1 cellular context compared by ENCODE assay signal in genomic region chr2:177393824-177394614, GRCh38.
TF ChIP-seq lines count a peak whose summit lies in the region.

No MANE protein-coding gene starts in this region.

TF ChIP-seq in SK-N-SH treated with all-trans-retinoic acid at 6 μM for 48 hours, 23 proteins besides CTCF, POLR2A, EP300 and RAD21:
- TF ChIP-seq TSHZ2 (CRISPR knock-in tag; IDR thresholded peaks at IDR 0.05), result no peak
- TF ChIP-seq ZFP3 (CRISPR knock-in tag; IDR thresholded peaks at IDR 0.05), result no peak
- no peak for TF ChIP-seq ZNF565 (CRISPR knock-in tag; conservative IDR thresholded peaks at IDR 0.05; ENCODE audit: low read depth)
- no peak for TF ChIP-seq PPARA (CRISPR knock-in tag; IDR thresholded peaks at IDR 0.05; ENCODE audit: borderline replicate concordance)
- no peak for TF ChIP-seq RARB (CRISPR knock-in tag; IDR thresholded peaks at IDR 0.05)
- TF ChIP-seq ESRRG (CRISPR knock-in tag; IDR thresholded peaks at IDR 0.05), result no peak
- no peak for TF ChIP-seq ZNF70 (CRISPR knock-in tag; IDR thresholded peaks at IDR 0.05)
- TF ChIP-seq TOX (CRISPR knock-in tag; IDR thresholded peaks at IDR 0.05; ENCODE audit: borderline replicate concordance), result no peak
- TF ChIP-seq ISL1 (CRISPR knock-in tag; IDR thresholded peaks at IDR 0.05), result no peak
- no peak for TF ChIP-seq ZFP30 (CRISPR knock-in tag; IDR thresholded peaks at IDR 0.05)
- no peak for TF ChIP-seq ARNTL (CRISPR knock-in tag; IDR thresholded peaks at IDR 0.05; ENCODE audit: borderline replicate concordance, low read depth)
- TF ChIP-seq SNAI2 (CRISPR knock-in tag; IDR thresholded peaks at IDR 0.05), result no peak
- no peak for TF ChIP-seq TCF4 (CRISPR knock-in tag; IDR thresholded peaks at IDR 0.05; ENCODE audit: borderline replicate concordance)
- TF ChIP-seq CREB5 (CRISPR knock-in tag; IDR thresholded peaks at IDR 0.05; ENCODE audit: low read depth), result no peak
- no peak for TF ChIP-seq GLIS3 (CRISPR knock-in tag; IDR thresholded peaks at IDR 0.05)
- no peak for TF ChIP-seq PATZ1 (CRISPR knock-in tag; IDR thresholded peaks at IDR 0.05; ENCODE audit: borderline replicate concordance)
- TF ChIP-seq CSDC2 (CRISPR knock-in tag; IDR thresholded peaks at IDR 0.05), result no peak
